ENCODE assay signal across 26 cellular contexts in the genomic region with DNA sequence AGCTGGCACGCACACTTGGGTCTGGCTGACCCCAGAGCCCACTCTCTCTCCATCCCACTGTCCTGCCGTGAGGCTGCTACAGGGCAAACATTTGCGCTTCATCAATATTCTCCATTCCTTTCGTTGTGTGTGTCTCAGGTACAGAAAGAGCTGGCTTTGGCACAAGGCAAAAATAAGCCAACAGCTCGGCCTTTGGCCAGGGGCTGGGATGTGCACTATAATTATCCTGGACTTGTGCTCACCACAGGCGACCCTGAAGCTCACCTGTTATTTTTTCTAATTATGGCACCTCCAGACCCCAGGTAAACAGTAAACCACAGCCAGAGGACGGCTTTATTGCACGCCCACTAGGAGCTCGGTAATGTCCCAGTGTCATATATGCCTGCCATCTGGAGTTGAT. TPM values are rescaled to one million over a fixed set of nuclear protein-coding genes. Genes with fewer than 3 reads are reported as not detected.
"Had no signal": no experiment of that assay in that cellular context is flagged by ENCODE, and none has a peak within 500 bp of the region (broad histone marks: within the 10 kb centered on the region; RNA-seq: fewer than 3 reads in every experiment).

No MANE protein-coding gene starts in this region.

- H3K27ac ChIP-seq: parathyroid adenoma, right lobe of liver, tibial artery had no signal

- H3K9me3 ChIP-seq: right lobe of liver, tibial artery had no signal

- H3K4me3 ChIP-seq: right lobe of liver, tibial artery had no signal

- ATAC-seq: activated CD4-positive, alpha-beta T cell treated with anti-CD3 and anti-CD28 coated beads for 36 hours; activated T-cell treated with anti-CD3 and anti-CD28 coated beads, Interleukin-2, amount 50 U/mL, for 4 hours; right lobe of liver; stimulated activated effector memory CD8-positive, alpha-beta T cell treated with anti-CD3 and anti-CD28 coated beads, Interleukin-12 subunit alpha, Interleukin-12 subunit beta, amount 100 ng/mL, for 72 hours; stimulated activated naive CD8-positive, alpha-beta T cell treated with anti-CD3 and anti-CD28 coated beads, Interleukin-15, amount 100 ng/mL, for 72 hours had no signal

- FAIRE-seq: bronchial epithelial cell, small intestine had no signal

- H3K27me3 ChIP-seq: right lobe of liver, tibial artery had no signal

- H3K4me1 ChIP-seq: parathyroid adenoma had no signal

- H3K36me3 ChIP-seq: right lobe of liver had no signal

- DNase-seq: activated B cell treated with CpG ODN at 0.5 μM for 24 hours; activated CD4-positive, alpha-beta T cell treated with anti-CD3 and anti-CD28 coated beads for 36 hours; activated CD4-positive, alpha-beta T cell treated with anti-CD3 and anti-CD28 coated beads, Interleukin-2, amount 50 U/mL, for 48 hours; activated CD8-positive, alpha-beta memory T cell treated with anti-CD3 and anti-CD28 coated beads, Interleukin-2, amount 50 U/mL, for 48 hours; activated naive CD4-positive, alpha-beta T cell treated with anti-CD3 and anti-CD28 coated beads for 36 hours; activated naive CD8-positive, alpha-beta T cell treated with anti-CD3 and anti-CD28 coated beads, Interleukin-2, amount 10 ng/mL, durations not matched to agents 7 days and 5 days; activated T-cell treated with anti-CD3 and anti-CD28 coated beads, Interleukin-2, amount 50 U/mL, for 4 hours; amniotic stem cell; effector CD4-positive, alpha-beta T cell; erythroblast; immature natural killer cell; kidney glomerular epithelial cell; nucleus accumbens; right lobe of liver; small intestine; stimulated activated CD4-positive, alpha-beta T cell treated with anti-CD3 and anti-CD28 coated beads, Interleukin-2, amount 100 ng/mL, for 24 hours; stimulated activated naive CD8-positive, alpha-beta T cell treated with anti-CD3 and anti-CD28 coated beads, Interleukin-15, amount 100 ng/mL, for 72 hours; T1000; tibial artery had no signal

RNA-seq across cellular contexts. Expression of gene CABP7, which starts 36.1 kb away (rescaled TPM):
- total RNA-seq: activated CD4-positive, alpha-beta T cell treated with anti-CD3 and anti-CD28 coated beads for 36 hours; activated CD8-positive, alpha-beta memory T cell treated with anti-CD3 and anti-CD28 coated beads for 36 hours; bronchial epithelial cell; fibroblast of lung; glomerular endothelial cell; lower leg skin; right lobe of liver had no signal
- polyA plus RNA-seq: fibroblast of lung had no signal
